ENCODE assay signal across 8 cellular contexts in genomic region chr10:132684164-132684891, GRCh38.
DNase-seq lines count a peak whose midpoint lies in the region; ATAC-seq and TF ChIP-seq lines count a peak whose summit lies in the region.

No MANE protein-coding gene starts in this region.

- H3K9me3 Mint-ChIP-seq in osteocyte (ENCODE audit: unreplicated experiment), result no peaks in the 10 kb centered on the region

- H3K27me3 Mint-ChIP-seq in osteocyte (ENCODE audit: unreplicated experiment), result no peaks in the 10 kb centered on the region

- TF ChIP-seq CTCF in right atrium auricular region (IDR thresholded peaks at IDR 0.05), result no peak
- TF ChIP-seq CTCF in heart right ventricle (IDR thresholded peaks at IDR 0.05), result no peak
- no peak for TF ChIP-seq CTCF in NB4 (IDR thresholded peaks at IDR 0.05; ENCODE audit: low read depth, low read length)
- TF ChIP-seq CTCF in osteocyte (IDR thresholded peaks at IDR 0.05), result no peak

- no peak overlapping the region for H3K4me3 Mint-ChIP-seq in osteocyte (ENCODE audit: unreplicated experiment)

- 83 to 93% methylated on average over 12 of the region's 12 CpGs for WGBS in heart right ventricle, 2 donors

- H3K36me3 ChIP-seq in right atrium auricular region (no peaks in the 10 kb centered on the region), heart right ventricle (peaks cover 0 to 6% (median 0%) of the 10 kb centered on the region in 9 donors)

- intact Hi-C loops in heart right ventricle (cut with DNase I), result loop anchor here in 1 of 10 donors (10.0 kb wide), 1 partner anchor 440 kb away; no protein-coding TSS in a partner anchor

- peaks cover 0 to 28% of the 10 kb centered on the region in 2 donors for H3K4me1 ChIP-seq in right atrium auricular region
- H3K4me1 ChIP-seq in heart right ventricle, result peaks cover 4 to 22% (median 17%) of the 10 kb centered on the region in 9 donors

- H3K27me3 ChIP-seq in right atrium auricular region (no peaks in the 10 kb centered on the region), heart right ventricle (no peaks in the 10 kb centered on the region)

- H3K4me3 ChIP-seq in right atrium auricular region (no peak overlapping the region), heart right ventricle (no peak overlapping the region), NB4 (ENCODE audit: low read depth, low read length) (no peak overlapping the region)

- no peak for DNase-seq in right atrium auricular region (ENCODE audit: low spot score)
- no peak for DNase-seq in heart right ventricle
- DNase-seq in NB4 (ENCODE audit: low read depth), result peak; percentile 71
- peak; percentile 16 for DNase-seq in amniotic epithelial cell (ENCODE audit: low read depth)
- peak; percentile 73 for DNase-seq in osteocyte (ENCODE audit: extremely low spot score, unreplicated experiment)
- DNase-seq in NCI-H345 treated with DMSO at 0.1 percent for 48 hours (lab: John Stamatoyannopoulos, UW; ENCODE audit: unreplicated experiment), result no peak
- DNase-seq in GF-D8 (lab: John Stamatoyannopoulos, UW), result no peak

- H3K27ac ChIP-seq in right atrium auricular region (peak overlapping the region; percentile 76 to 88), heart right ventricle (no peak overlapping the region)

- TF ChIP-seq POLR2A in NB4 (IDR thresholded peaks at IDR 0.05; ENCODE audit: extremely low read depth, insufficient read length), result no peak

- peak overlapping the region; percentile 12 for H3K27ac Mint-ChIP-seq in osteocyte (ENCODE audit: unreplicated experiment)

- H3K9me3 ChIP-seq in right atrium auricular region, result no peaks in the 10 kb centered on the region
- H3K9me3 ChIP-seq in heart right ventricle, result no peaks in the 10 kb centered on the region

- H3K4me1 Mint-ChIP-seq in osteocyte (ENCODE audit: unreplicated experiment), result peaks cover 19% of the 10 kb centered on the region

- H3K36me3 Mint-ChIP-seq in osteocyte (ENCODE audit: unreplicated experiment), result no peaks in the 10 kb centered on the region

- ATAC-seq in heart right ventricle, result no peak
- ATAC-seq in GM19328 (IDR thresholded peaks at IDR 0.05; ENCODE audit: unreplicated experiment), result no peak

Comparison
In these comparisons a context has a peak if more than half of its experiments do, and no peak if none do; other contexts are left out.
1. H3K27ac ChIP-seq: peak in right atrium auricular region (2 of 2); none in heart right ventricle (0 of 10).
2. DNase-seq: peak in NB4 (single experiment), amniotic epithelial cell (single experiment) and osteocyte (single experiment); none in right atrium auricular region (single experiment), heart right ventricle (0 of 2), NCI-H345 treated with DMSO at 0.1 percent for 48 hours (single experiment) and GF-D8 (single experiment).